ENCODE assay signal across 8 cellular contexts in genomic region chr6:16761469-16762264, GRCh38. TPM values are rescaled to one million over a fixed set of nuclear protein-coding genes. Genes with fewer than 3 reads are reported as not detected.
DNase-seq lines count a peak whose midpoint lies in the region; ATAC-seq, FAIRE-seq and TF ChIP-seq lines count a peak whose summit lies in the region.

No MANE protein-coding gene starts in this region.

- ATAC-seq in GM18858 (IDR thresholded peaks at IDR 0.05; ENCODE audit: unreplicated experiment) (peak; percentile 21), HG03066 (IDR thresholded peaks at IDR 0.05; ENCODE audit: low read depth, unreplicated experiment) (peak; percentile 49)

- no peaks in the 10 kb centered on the region for H3K79me1 ChIP-seq in H1 (ENCODE audit: low read depth, low read length)

- DNase-seq in AG08396 (ENCODE audit: low spot score) (peak; percentile 80), NCI-H69 (lab: John Stamatoyannopoulos, UW) (peak; percentile 97), H1 (ENCODE audit: low read depth in 1 of 2, low spot score in 2 of 2) (peak; percentile 70 to 88)
- peak; percentile 58 to 71 (median 66) for DNase-seq in activated CD8-positive, alpha-beta memory T cell treated with anti-CD3 and anti-CD28 coated beads for 48 hours (ENCODE audit: low read depth in 2 of 3, low spot score in 2 of 3)
- DNase-seq in stimulated activated CD8-positive, alpha-beta memory T cell treated with anti-CD3 and anti-CD28 coated beads, Interleukin-15, amount 100 ng/mL, for 24 hours (ENCODE audit: low read depth): peak; percentile 56

- H3K23me2 ChIP-seq in H1 (ENCODE audit: low read depth, low read length): peaks cover 15% of the 10 kb centered on the region

- no peak overlapping the region for H2BK120ac ChIP-seq in H1 (replicated peaks; ENCODE audit: low read depth, low read length)

- no peak overlapping the region for H4K5ac ChIP-seq in H1 (ENCODE audit: insufficient read length, low read depth, low read length)

- peaks cover 0 to 2% of the 10 kb centered on the region in 2 experiments for H4K20me1 ChIP-seq in H1 (replicated peaks in 1 of 2; ENCODE audit: control insufficient read depth in 1 of 2, insufficient read depth in 2 of 2, low read length in 2 of 2)

- peaks cover 8 to 22% (median 10%) of the 10 kb centered on the region in 4 experiments; a peak in 6 of 7 replicates for H3K4me1 ChIP-seq in H1 (replicated peaks in 1 of 4; ENCODE audit: control insufficient read depth in 3 of 4, insufficient read depth in 4 of 4, low read length in 3 of 4)
- H3K4me1 ChIP-seq in mesodermal cell (ENCODE audit: control insufficient read depth, insufficient read depth, low read length, poor library complexity, severe bottlenecking): peaks cover 29% of the 10 kb centered on the region

- H2AK5ac ChIP-seq in H1 (ENCODE audit: low read depth, low read length): no peak overlapping the region

- H4K8ac ChIP-seq in H1 (ENCODE audit: extremely low read depth, insufficient read depth, low read length): peak overlapping the region; percentile 59

- H2BK20ac ChIP-seq in H1 (ENCODE audit: low read length): no peak overlapping the region

- H3K27me3 ChIP-seq in H1 (replicated peaks in 1 of 4; ENCODE audit: control insufficient read depth in 3 of 4, extremely low read depth in 1 of 4, insufficient read depth in 3 of 4, low read length in 3 of 4): peaks cover 1 to 24% (median 12%) of the 10 kb centered on the region in 4 experiments; a peak in 6 of 7 replicates

- H3K9me3 ChIP-seq in H1 (ENCODE audit: insufficient read depth in 2 of 2, low read depth in 1 of 2, low read length in 1 of 2): no peaks in the 10 kb centered on the region
- no peaks in the 10 kb centered on the region for H3K9me3 ChIP-seq in mesodermal cell (ENCODE audit: control insufficient read depth, low read length)

- CTCF ChIA-PET in H1 (lab: Charles Lee; ENCODE audit: partially characterized antibody): interaction anchor here (0.9 to 4.4 kb wide), 11 partner anchors 12 to 433 kb away, joined by 3 to 43 read pairs (median 4); no protein-coding TSS in a partner anchor

- H3K56ac ChIP-seq in H1 (replicated peaks; ENCODE audit: insufficient read length, low read depth, low read length): no peak overlapping the region

- no peak overlapping the region for H3K23ac ChIP-seq in H1 (ENCODE audit: insufficient read length)

- TF ChIP-seq POLR2A in H1 (IDR thresholded peaks at IDR 0.05; ENCODE audit: control extremely low read depth in 1 of 2, low read depth in 2 of 2, low read length in 2 of 2): peak in 1 of 2 experiments; percentile 13; a peak in 1 of 3 replicates

- peak overlapping the region; percentile 63 to 84 (median 66) for H3K4me3 ChIP-seq in H1 (ENCODE audit: extremely low read depth in 1 of 4, insufficient read depth in 2 of 4, low read depth in 3 of 4, low read length in 4 of 4)
- H3K4me3 ChIP-seq in mesodermal cell (ENCODE audit: extremely low read depth, insufficient read depth, low read length, poor library complexity, severe bottlenecking): peak overlapping the region; percentile 72

- peak overlapping the region; percentile 92 to 99 for H3K4me2 ChIP-seq in H1 (ENCODE audit: insufficient read depth in 1 of 2, low read depth in 2 of 2, low read length in 2 of 2)

- FAIRE-seq in H1 (lab: Jason Lieb, UNC): no peak

- no peak for TF ChIP-seq EP300 in H1 (IDR thresholded peaks at IDR 0.05; ENCODE audit: borderline replicate concordance in 1 of 2, low read depth in 2 of 2, low read length in 2 of 2)

- WGBS in H1 (ENCODE audit: extremely low coverage in 1 of 2, insufficient coverage in 1 of 2, insufficient read length in 1 of 2, insufficient replicate concordance in 2 of 2, low coverage in 1 of 2, low lambda C conversion rate in 2 of 2, missing lambda C conversion rate in 1 of 2), 2 experiments: 3% methylated on average over 52 of the region's 72 CpGs; no CpG with 5 or more reads in 1 of the 2 experiments
- WGBS in mesodermal cell (ENCODE audit: insufficient coverage in 2 of 2), 2 experiments: 0 to 1% methylated on average over 30 to 48 of the region's 72 CpGs

- H3K14ac ChIP-seq in H1 (ENCODE audit: insufficient read length): no peak overlapping the region

- peak overlapping the region in 2 of 4 experiments; percentile 20 to 38; a peak in 3 of 7 replicates for H3K9ac ChIP-seq in H1 (replicated peaks in 1 of 4; ENCODE audit: extremely low read depth in 1 of 4, low read depth in 3 of 4, low read length in 3 of 4)

- no peak overlapping the region for H2BK12ac ChIP-seq in H1 (ENCODE audit: low read depth, low read length)

- no peak overlapping the region for H3K4ac ChIP-seq in H1 (replicated peaks; ENCODE audit: insufficient read length, low read depth, low read length)

- POLR2A ChIA-PET in H1 (lab: Charles Lee; ENCODE audit: partially characterized antibody): interaction anchor here (1.0 kb wide), 1 partner anchor 7 kb away, joined by 3 read pairs; no protein-coding TSS in a partner anchor

- H2AFZ ChIP-seq in H1 (ENCODE audit: low read length): peak overlapping the region; percentile 71; the same call in 1 of the 2 replicates

- H4K91ac ChIP-seq in H1 (replicated peaks; ENCODE audit: insufficient read length, low read length): no peak overlapping the region

- peak overlapping the region; percentile 24; the same call in 1 of the 2 replicates for H3K18ac ChIP-seq in H1 (ENCODE audit: extremely low read depth, low read length)

- no peaks in the 10 kb centered on the region for H3K79me2 ChIP-seq in H1 (ENCODE audit: control insufficient read depth in 1 of 2, insufficient read depth in 2 of 2, low read length in 2 of 2)

- TF ChIP-seq RAD21 in H1 (IDR thresholded peaks at IDR 0.05 in 1 of 2, conservative IDR thresholded peaks at IDR 0.05 in 1 of 2; ENCODE audit: low read depth in 2 of 2, low read length in 2 of 2): peak in 1 of 2 experiments; percentile 40; a peak in 2 of 4 replicates

- no peak overlapping the region for H2BK15ac ChIP-seq in H1 (ENCODE audit: low read length)

- TF ChIP-seq CTCF in H1 (IDR thresholded peaks at IDR 0.05; ENCODE audit: control extremely low read depth in 1 of 3, insufficient read depth in 1 of 3, low read depth in 1 of 3, low read length in 3 of 3): peak in 1 of 3 experiments; percentile 18; a peak in 1 of 4 replicates

- no peak overlapping the region for H2BK5ac ChIP-seq in H1 (ENCODE audit: low read depth, low read length)

- H3K27ac ChIP-seq in H1 (ENCODE audit: low read depth, low read length) (no peak overlapping the region), mesodermal cell (ENCODE audit: low read depth, low read length, severe bottlenecking) (peak overlapping the region; percentile 57)

- H3K36me3 ChIP-seq in H1 (ENCODE audit: control insufficient read depth in 2 of 4, insufficient read depth in 4 of 4, low read length in 3 of 4) (no peaks in the 10 kb centered on the region), mesodermal cell (ENCODE audit: control insufficient read depth, insufficient read depth, low read length) (no peaks in the 10 kb centered on the region)

TF ChIP-seq in H1, 55 proteins besides CTCF, POLR2A, EP300 and RAD21 (continues in another document):
- TF ChIP-seq BCL11A (IDR thresholded peaks at IDR 0.05; ENCODE audit: low read depth in 2 of 2, low read length in 2 of 2): no peak
- TF ChIP-seq CEBPB (IDR thresholded peaks at IDR 0.05; ENCODE audit: low read depth, low read length): no peak
- TF ChIP-seq JUND (IDR thresholded peaks at IDR 0.05; ENCODE audit: low read length): peak; percentile 53
- peak; percentile 74 to 83; a peak in 1 of 4 replicates for TF ChIP-seq SIN3A (conservative IDR thresholded peaks at IDR 0.05 in 1 of 2, IDR thresholded peaks at IDR 0.05 in 1 of 2; ENCODE audit: low read depth in 1 of 2, low read length in 2 of 2)
- no peak; a peak in 1 of 4 replicates for TF ChIP-seq HDAC2 (IDR thresholded peaks at IDR 0.05; ENCODE audit: borderline replicate concordance in 1 of 2, low read depth in 2 of 2, low read length in 2 of 2)
- no peak for TF ChIP-seq CBX5 (IDR thresholded peaks at IDR 0.05; ENCODE audit: low read depth, low read length)
- TF ChIP-seq SAP30 (IDR thresholded peaks at IDR 0.05; ENCODE audit: insufficient read depth, insufficient replicate concordance, low read length): peak; percentile 97
- TF ChIP-seq MAFK (IDR thresholded peaks at IDR 0.05; ENCODE audit: low read depth, low read length): no peak
- no peak for TF ChIP-seq SIRT6 (IDR thresholded peaks at IDR 0.05; ENCODE audit: low read length)
- TF ChIP-seq, protein P1, sequence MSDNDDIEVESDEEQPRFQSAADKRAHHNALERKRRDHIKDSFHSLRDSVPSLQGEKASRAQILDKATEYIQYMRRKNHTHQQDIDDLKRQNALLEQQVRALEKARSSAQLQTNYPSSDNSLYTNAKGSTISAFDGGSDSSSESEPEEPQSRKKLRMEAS (IDR thresholded peaks at IDR 0.05): peak; percentile 35; the same call in 1 of the 2 replicates
- TF ChIP-seq TCF12 (IDR thresholded peaks at IDR 0.05; ENCODE audit: low read depth, low read length): no peak
- TF ChIP-seq KDM5A (IDR thresholded peaks at IDR 0.05; ENCODE audit: low read length): no peak
- no peak for TF ChIP-seq POU5F1 (IDR thresholded peaks at IDR 0.05; ENCODE audit: low read depth, low read length)
- TF ChIP-seq EGR1 (IDR thresholded peaks at IDR 0.05; ENCODE audit: borderline replicate concordance, low read depth, low read length): no peak
- TF ChIP-seq, protein P2, sequence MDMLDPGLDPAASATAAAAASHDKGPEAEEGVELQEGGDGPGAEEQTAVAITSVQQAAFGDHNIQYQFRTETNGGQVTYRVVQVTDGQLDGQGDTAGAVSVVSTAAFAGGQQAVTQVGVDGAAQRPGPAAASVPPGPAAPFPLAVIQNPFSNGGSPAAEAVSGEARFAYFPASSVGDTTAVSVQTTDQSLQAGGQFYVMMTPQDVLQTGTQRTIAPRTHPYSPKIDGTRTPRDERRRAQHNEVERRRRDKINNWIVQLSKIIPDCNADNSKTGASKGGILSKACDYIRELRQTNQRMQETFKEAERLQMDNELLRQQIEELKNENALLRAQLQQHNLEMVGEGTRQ (IDR thresholded peaks at IDR 0.05; ENCODE audit: low read length): no peak
- no peak for TF ChIP-seq SP4 (IDR thresholded peaks at IDR 0.05; ENCODE audit: low read length)
- no peak for TF ChIP-seq SRF (IDR thresholded peaks at IDR 0.05; ENCODE audit: low read depth, low read length)
- TF ChIP-seq TAF1 (IDR thresholded peaks at IDR 0.05; ENCODE audit: low read depth, low read length): no peak

RNA-seq across cellular contexts. Expression of gene ATXN1, which starts 0.4 kb away (rescaled TPM):
- 3.3 and 4.0 TPM in 2 replicates for total RNA-seq in H1 (2021; fragmentation: NEBNext Ultra II Directional; extraction: Animal tissue kit (Norgen Biotek cat#: 25700))
- 1.6 and 2.6 TPM in 2 replicates for polyA plus RNA-seq in H1 (2011; rRNA removed)
- polyA plus RNA-seq in H1 (2011; cell fraction: cytosol; rRNA removed): 1.9 TPM
- 6.1 TPM for polyA plus RNA-seq in H1 (2011; cell fraction: nucleus; rRNA removed)
- 1.2 to 1.8 TPM (median 1.6 TPM) in 4 replicates for polyA plus RNA-seq in H1 (2012, experiment 1 of 2)
- 0.08 TPM for polyA plus RNA-seq in H1 (2012, experiment 2 of 2)
- 1.8 TPM for polyA plus RNA-seq in H1 (2013, experiment 1 of 2)
- 1.4 TPM for polyA plus RNA-seq in H1 (2013, experiment 2 of 2)
- 4.8 and 7.9 TPM in 2 replicates for polyA minus RNA-seq in H1 (2011; rRNA and poly(A)+ RNA removed)
- polyA minus RNA-seq in H1 (2011; cell fraction: cytosol; rRNA and poly(A)+ RNA removed): 5.8 TPM
- polyA minus RNA-seq in H1 (2011; cell fraction: nucleus; rRNA and poly(A)+ RNA removed): 10.1 TPM
- 8.0 TPM for polyA plus RNA-seq in mesodermal cell (2013, experiment 1 of 2)
- 7.1 TPM for polyA plus RNA-seq in mesodermal cell (2013, experiment 2 of 2)
